8 cellular contexts compared by ENCODE assay signal in genomic region chr13:99496322-99497142, GRCh38. TPM values are rescaled to one million over a fixed set of nuclear protein-coding genes. Genes with fewer than 3 reads are reported as not detected.
A peak's percentile ranks its signal among the peaks of the same experiment; 100 is the strongest.
DNase-seq lines count a peak whose midpoint lies in the region; ATAC-seq and TF ChIP-seq lines count a peak whose summit lies in the region.

No MANE protein-coding gene starts in this region.

- DNase-seq in NCI-H2029 (lab: John Stamatoyannopoulos, UW) (peak; percentile 1), NCI-H2029 treated with DMSO at 0.1 percent for 48 hours (lab: John Stamatoyannopoulos, UW) (no peak), T follicular helper cell (ENCODE audit: low read depth) (peak; percentile 64), amygdala (lab: John Stamatoyannopoulos, UW) (peak in 36 of 56 donors; percentile 2 to 67 (median 14)), left lung (peak in 1 of 2 donors; percentile 72), dedifferentiated amniotic fluid mesenchymal stem cell (ENCODE audit: extremely low spot score) (no peak)
- DNase-seq in stimulated activated CD8-positive, alpha-beta memory T cell treated with anti-CD3 and anti-CD28 coated beads, Interleukin-15, amount 100 ng/mL, for 48 hours (ENCODE audit: low read depth in 2 of 2): peak; percentile 47 to 61

- H3K27ac ChIP-seq in left lung: peak overlapping the region; percentile 65 to 90

- ATAC-seq in HG03139 (IDR thresholded peaks at IDR 0.05; ENCODE audit: unreplicated experiment): peak; percentile 21
- no peak for ATAC-seq in left lung

- TF ChIP-seq CTCF in left lung (IDR thresholded peaks at IDR 0.05): no peak

- no peaks in the 10 kb centered on the region for H3K36me3 ChIP-seq in left lung

- H3K9me3 ChIP-seq in left lung: no peaks in the 10 kb centered on the region

- intact Hi-C loops in left lung (cut with DNase I): no loop called here

- no peaks in the 10 kb centered on the region for H3K27me3 ChIP-seq in left lung

- H3K4me3 ChIP-seq in left lung: peak overlapping the region; percentile 2 to 43

- peaks cover 11 to 52% of the 10 kb centered on the region in 2 donors for H3K4me1 ChIP-seq in left lung

RNA-seq across cellular contexts. Expression of gene TM9SF2, which starts 4.7 kb away (rescaled TPM):
- total RNA-seq in left lung: 100 to 1,000 TPM; 150 to 155 TPM

Comparison
In these comparisons a context has a peak if more than half of its experiments do, and no peak if none do; other contexts are left out.
1. DNase-seq: peak in NCI-H2029 (single experiment), T follicular helper cell (single experiment), amygdala (36 of 56) and stimulated activated CD8-positive, alpha-beta memory T cell treated with anti-CD3 and anti-CD28 coated beads, Interleukin-15, amount 100 ng/mL, for 48 hours (2 of 2); none in NCI-H2029 treated with DMSO at 0.1 percent for 48 hours (single experiment) and dedifferentiated amniotic fluid mesenchymal stem cell (single experiment).